In genomic region chr6:111666812-111667211, GRCh38 we compare ENCODE assay signal across 13 cellular contexts.
DNase-seq lines count a peak whose midpoint lies in the region; ATAC-seq and TF ChIP-seq lines count a peak whose summit lies in the region.
"Had no signal": no experiment of that assay in that cellular context is flagged by ENCODE, and none has a peak within 500 bp of the region (broad histone marks: within the 10 kb centered on the region; RNA-seq: fewer than 3 reads in every experiment).

No MANE protein-coding gene starts in this region.

- no peak overlapping the region for H3K4me2 ChIP-seq in parathyroid adenoma (ENCODE audit: low read length)

- peaks cover 39% of the 10 kb centered on the region for H3K4me1 ChIP-seq in parathyroid adenoma

- no peaks in the 10 kb centered on the region for H3K36me3 ChIP-seq in parathyroid adenoma (ENCODE audit: control insufficient read depth, insufficient read depth, low read length)

- no peak for ATAC-seq in T-cell (replicated peaks in 1 of 4)
- ATAC-seq in HG03280 (IDR thresholded peaks at IDR 0.05; ENCODE audit: unreplicated experiment) = no peak

- H3K27ac ChIP-seq in parathyroid adenoma = peak overlapping the region; percentile 27

- POLR2A ChIA-PET in T-cell (lab: Charles Lee) = interaction anchor here in 1 of 2 donors (0.5 kb wide), 1 partner anchor 377 kb away, joined by 8 read pairs; no protein-coding TSS in a partner anchor

- H3K4me1 Mint-ChIP-seq in CD14-positive monocyte (peaks cover 22% of the 10 kb centered on the region), T-cell (peaks cover 0 to 23% (median 2%) of the 10 kb centered on the region in 3 donors)

- H3K4me3 ChIP-seq in parathyroid adenoma (ENCODE audit: low read depth, low read length) = no peak overlapping the region

- H3K9me3 Mint-ChIP-seq in CD14-positive monocyte (no peaks in the 10 kb centered on the region), T-cell (no peaks in the 10 kb centered on the region)
- H3K9me3 Mint-ChIP-seq: activated T-helper 2 cell treated with anti-CD3 and anti-CD28 coated beads, Interferon-gamma antibody, Interleukin-2, Interleukin-4, amounts not matched to agents 10 μg/mL and 5 μg/mL and 100 μg/mL, durations not matched to agents 14 hours and 24 hours and 36 hours had no signal

- H3K4me3 Mint-ChIP-seq in CD14-positive monocyte (no peak overlapping the region), T-cell (no peak overlapping the region)

- H3K27me3 Mint-ChIP-seq in CD14-positive monocyte (ENCODE audit: low read depth in 3 of 3) = peaks cover 0 to 2% (median 0%) of the 10 kb centered on the region in 3 donors
- no peaks in the 10 kb centered on the region for H3K27me3 Mint-ChIP-seq in T-cell

- CTCF ChIA-PET in T-cell (lab: Charles Lee) = no interaction called here

- H3K9me3 ChIP-seq in parathyroid adenoma (ENCODE audit: control insufficient read depth, low read length) = no peaks in the 10 kb centered on the region

- DNase-seq in CD14-positive monocyte (ENCODE audit: low spot score) = no peak
- no peak for DNase-seq in T-cell
- DNase-seq in fibroblast of peridontal ligament (ENCODE audit: extremely low read depth) = peak; percentile 61
- no peak for DNase-seq in OCI-M2 (lab: John Stamatoyannopoulos, UW; ENCODE audit: unreplicated experiment)
- DNase-seq in stimulated activated CD4-positive, alpha-beta T cell treated with anti-CD3 and anti-CD28 coated beads, Interleukin-2, amount 100 ng/mL, for 48 hours = no peak
- DNase-seq in HK-2 (ENCODE audit: unreplicated experiment) = no peak
- DNase-seq: glutamatergic neuron, NCI-H1105, NCI-H526 treated with DMSO at 0.1 percent for 48 hours, SHP77 treated with DMSO at 0.1 percent for 48 hours had no signal

- H3K9ac ChIP-seq in parathyroid adenoma = no peak overlapping the region

- H2AFZ ChIP-seq in parathyroid adenoma = no peak overlapping the region

- no peaks in the 10 kb centered on the region for H3K79me2 ChIP-seq in parathyroid adenoma

- no peaks in the 10 kb centered on the region for H3K27me3 ChIP-seq in parathyroid adenoma (ENCODE audit: control insufficient read depth, insufficient read depth, low read length)

- H3K36me3 Mint-ChIP-seq in CD14-positive monocyte = peaks cover 76 to 92% of the 10 kb centered on the region in 2 donors
- peaks cover 62% of the 10 kb centered on the region for H3K36me3 Mint-ChIP-seq in T-cell

- intact Hi-C loops in CD14-positive monocyte (cut with micrococcal nuclease) = no loop called here

- H3K27ac Mint-ChIP-seq in CD14-positive monocyte (peak overlapping the region; percentile 61 to 91 (median 83)), T-cell (peak overlapping the region; percentile 58 to 67)
- H3K27ac Mint-ChIP-seq: activated T-helper 2 cell treated with anti-CD3 and anti-CD28 coated beads, Interferon-gamma antibody, Interleukin-2, Interleukin-4, amounts not matched to agents 10 μg/mL and 5 μg/mL and 100 μg/mL, durations not matched to agents 14 hours and 24 hours and 36 hours had no signal

- no peak for TF ChIP-seq CTCF in CD14-positive monocyte (IDR thresholded peaks at IDR 0.05)
- TF ChIP-seq CTCF in parathyroid adenoma (IDR thresholded peaks at IDR 0.05) = no peak
